In the genomic region with DNA sequence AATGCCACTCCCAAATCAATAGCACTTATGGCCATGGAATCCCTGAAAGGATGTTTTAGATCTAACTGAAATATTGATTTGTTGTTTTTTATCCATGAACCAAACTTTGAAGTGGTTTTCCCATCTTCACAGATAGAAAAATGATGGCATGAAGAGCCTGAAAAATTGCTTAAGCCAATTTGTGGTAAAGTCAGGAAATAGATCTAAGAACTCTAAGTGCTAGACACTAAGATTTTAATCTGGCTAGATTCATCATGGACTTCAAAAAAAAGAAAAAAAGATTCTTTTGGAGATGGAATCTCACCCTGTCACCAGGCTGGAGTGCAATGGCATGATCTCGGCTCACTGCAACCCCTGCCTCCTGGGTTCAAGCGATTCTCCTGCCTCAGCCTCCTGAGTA, we compare ENCODE assay signal across 24 cellular contexts.
"Had no signal": no experiment of that assay in that cellular context is flagged by ENCODE, and none has a peak within 500 bp of the region (broad histone marks: within the 10 kb centered on the region; RNA-seq: fewer than 3 reads in every experiment).

No MANE protein-coding gene starts in this region.

- H3K9ac ChIP-seq: KMS-11 had no signal

- H3K4me1 ChIP-seq: breast epithelium, Peyer's patch had no signal

- H3K36me3 ChIP-seq: breast epithelium, Peyer's patch had no signal

- H3K4me3 ChIP-seq: breast epithelium, Peyer's patch had no signal

- H3K9me3 ChIP-seq: breast epithelium, Peyer's patch had no signal

- H3K27me3 ChIP-seq: breast epithelium, Peyer's patch had no signal

- H3K4me3 Mint-ChIP-seq: activated CD4-positive, alpha-beta memory T cell treated with anti-CD3 and anti-CD28 coated beads, Interleukin-2, amount 10 ng/mL, durations not matched to agents 7 days and 5 days; activated CD4-positive, alpha-beta T cell treated with anti-CD3 and anti-CD28 coated beads for 36 hours; activated naive CD4-positive, alpha-beta T cell treated with anti-CD3 and anti-CD28 coated beads, Interleukin-2, amount 10 ng/mL, durations not matched to agents 7 days and 5 days; activated naive CD8-positive, alpha-beta T cell treated with anti-CD3 and anti-CD28 coated beads for 36 hours; activated T-cell treated with anti-CD3 and anti-CD28 coated beads, Interleukin-2, amount 50 U/mL, for 72 hours had no signal

- ATAC-seq: activated CD4-positive, alpha-beta T cell treated with anti-CD3 and anti-CD28 coated beads for 36 hours; activated T-cell treated with anti-CD3 and anti-CD28 coated beads, Interleukin-2, amount 50 U/mL, for 72 hours had no signal

- H3K27me3 Mint-ChIP-seq: activated CD4-positive, alpha-beta memory T cell treated with anti-CD3 and anti-CD28 coated beads, Interleukin-2, amount 10 ng/mL, durations not matched to agents 7 days and 5 days; activated CD4-positive, alpha-beta T cell treated with anti-CD3 and anti-CD28 coated beads for 36 hours; activated naive CD4-positive, alpha-beta T cell treated with anti-CD3 and anti-CD28 coated beads, Interleukin-2, amount 10 ng/mL, durations not matched to agents 7 days and 5 days; activated naive CD8-positive, alpha-beta T cell treated with anti-CD3 and anti-CD28 coated beads for 36 hours had no signal

- H3K4me1 Mint-ChIP-seq: activated CD4-positive, alpha-beta memory T cell treated with anti-CD3 and anti-CD28 coated beads, Interleukin-2, amount 10 ng/mL, durations not matched to agents 7 days and 5 days; activated CD4-positive, alpha-beta T cell treated with anti-CD3 and anti-CD28 coated beads for 36 hours; activated naive CD4-positive, alpha-beta T cell treated with anti-CD3 and anti-CD28 coated beads, Interleukin-2, amount 10 ng/mL, durations not matched to agents 7 days and 5 days; activated naive CD8-positive, alpha-beta T cell treated with anti-CD3 and anti-CD28 coated beads for 36 hours had no signal

- H3K27ac ChIP-seq: breast epithelium, KMS-11, Peyer's patch, RWPE1, WERI-Rb-1 had no signal

- H3K4me2 ChIP-seq: KMS-11 had no signal

- DNase-seq: activated CD4-positive, alpha-beta memory T cell treated with anti-CD3 and anti-CD28 coated beads, Interleukin-2, amount 10 ng/mL, durations not matched to agents 7 days and 5 days; activated CD4-positive, alpha-beta T cell treated with anti-CD3 and anti-CD28 coated beads for 36 hours; activated CD4-positive, alpha-beta T cell treated with anti-CD3 and anti-CD28 coated beads, Interleukin-2, amount 50 U/mL, for 1 hour; activated gamma-delta T cell treated with Interleukin-2 at 50 U/mL for 16 hours; activated naive CD4-positive, alpha-beta T cell treated with anti-CD3 and anti-CD28 coated beads, Interleukin-2, amount 10 ng/mL, durations not matched to agents 7 days and 5 days; activated naive CD8-positive, alpha-beta T cell treated with anti-CD3 and anti-CD28 coated beads for 36 hours; activated T-cell treated with anti-CD3 and anti-CD28 coated beads for 4 hours; activated T-cell treated with anti-CD3 and anti-CD28 coated beads, Interleukin-2, amount 50 U/mL, for 72 hours; anterior cingulate cortex; caudate nucleus; MM.1S; NCI-H1048; NCI-H146; NCI-H187 treated with DMSO at 0.1 percent for 48 hours; NCI-H2081 treated with DMSO at 0.1 percent for 48 hours; NCI-H446; NCI-H524; Peyer's patch; SHP77 treated with DMSO at 0.1 percent for 48 hours; T-helper 1 cell; WERI-Rb-1 had no signal

- H3K9me3 Mint-ChIP-seq: activated naive CD4-positive, alpha-beta T cell treated with anti-CD3 and anti-CD28 coated beads, Interleukin-2, amount 10 ng/mL, durations not matched to agents 7 days and 5 days had no signal
